Comparison of ENCODE assay signal across 18 cellular contexts in the genomic region with DNA sequence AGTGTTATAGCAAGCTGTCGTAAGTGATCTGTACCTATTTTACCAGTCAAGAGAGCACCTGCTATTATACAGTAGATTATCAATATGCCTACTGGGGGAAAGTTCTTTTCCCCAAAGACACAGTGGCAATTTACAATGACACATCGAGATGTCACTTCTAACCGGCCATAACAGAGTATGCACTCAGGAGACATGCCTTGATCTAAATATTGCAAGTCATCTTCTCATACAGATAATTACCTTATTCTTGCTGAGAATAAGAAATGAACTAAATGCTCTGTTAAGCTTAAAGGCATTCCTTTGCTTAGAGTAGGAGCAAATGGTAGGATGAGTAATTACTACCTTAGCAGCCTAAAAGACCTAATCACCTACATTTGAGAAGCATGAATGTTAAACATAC.
A peak's percentile ranks its signal among the peaks of the same experiment; 100 is the strongest.
DNase-seq lines count a peak whose midpoint lies in the region; ATAC-seq, FAIRE-seq and TF ChIP-seq lines count a peak whose summit lies in the region.
"Had no signal": no experiment of that assay in that cellular context is flagged by ENCODE, and none has a peak within 500 bp of the region (broad histone marks: within the 10 kb centered on the region; RNA-seq: fewer than 3 reads in every experiment).

No MANE protein-coding gene starts in this region.

- TF ChIP-seq EP300 in K562 (IDR thresholded peaks at IDR 0.05; ENCODE audit: low read length) = no peak

- H3K9me1 ChIP-seq in K562 (ENCODE audit: control insufficient read depth, insufficient read depth, low read length) = no peaks in the 10 kb centered on the region

- H3K4me1 Mint-ChIP-seq in activated T-cell treated with anti-CD3 and anti-CD28 coated beads, Interleukin-2, amount 50 U/mL, for 72 hours (ENCODE audit: low read depth) = no peaks in the 10 kb centered on the region
- H3K4me1 Mint-ChIP-seq in activated T-cell treated with anti-CD3 and anti-CD28 coated beads, Interleukin-2, amount 50 U/mL, for 24 hours (ENCODE audit: low read depth) = no peaks in the 10 kb centered on the region
- H3K4me1 Mint-ChIP-seq in osteocyte (ENCODE audit: unreplicated experiment) = peaks cover 2% of the 10 kb centered on the region

- FAIRE-seq in H54 (lab: Jason Lieb, UNC) (peak; percentile 57), K562 (lab: Jason Lieb, UNC) (no peak)
- FAIRE-seq: GM12891, GM18507 had no signal

- H3K36me3 ChIP-seq in K562 (ENCODE audit: control insufficient read depth, insufficient read depth, low read length) = peaks cover 64% of the 10 kb centered on the region

- in situ Hi-C loops in K562 (cut with MboI) = no loop called here

- BruUV-seq in K562 (replicated peaks; lab: Mats Ljungman, UMichigan) = no TSS peak

- no peaks in the 10 kb centered on the region for H3K9me3 ChIP-seq in K562 (replicated peaks; ENCODE audit: control insufficient read depth, insufficient read depth, low read depth, low read length)

- no peaks in the 10 kb centered on the region for H3K27me3 Mint-ChIP-seq in activated T-cell treated with anti-CD3 and anti-CD28 coated beads, Interleukin-2, amount 50 U/mL, for 72 hours (ENCODE audit: low read depth)
- H3K27me3 Mint-ChIP-seq in activated T-cell treated with anti-CD3 and anti-CD28 coated beads, Interleukin-2, amount 50 U/mL, for 24 hours = no peaks in the 10 kb centered on the region
- H3K27me3 Mint-ChIP-seq in osteocyte (ENCODE audit: unreplicated experiment) = no peaks in the 10 kb centered on the region

- CTCF ChIA-PET in K562 (lab: Yijun Ruan, JAX; ENCODE audit: low intra/inter-chr PET ratio) = no interaction called here

- H3K4me2 ChIP-seq in K562 (ENCODE audit: insufficient read depth, low read length) = no peak overlapping the region; the same call in 1 of the 2 replicates

- no peak overlapping the region for H3K9ac ChIP-seq in K562 (ENCODE audit: insufficient read depth in 1 of 2, low read depth in 2 of 2, low read length in 2 of 2)

- H3K27me3 ChIP-seq in K562 (ENCODE audit: control insufficient read depth in 2 of 2, insufficient read depth in 2 of 2, low read length in 2 of 2) = no peaks in the 10 kb centered on the region

- intact Hi-C loops in K562 (cut with micrococcal nuclease) = no loop called here

- DNase-seq in activated T-cell treated with anti-CD3 and anti-CD28 coated beads, Interleukin-2, amount 50 U/mL, for 72 hours = no peak
- DNase-seq in activated T-cell treated with anti-CD3 and anti-CD28 coated beads, Interleukin-2, amount 50 U/mL, for 24 hours = no peak
- DNase-seq in H54 (ENCODE audit: insufficient read length, low spot score) (no peak), K562 (ENCODE audit: extremely low read depth in 1 of 4, low spot score in 3 of 4) (peak in 2 of 4 experiments; percentile 9 to 16), osteocyte (ENCODE audit: extremely low spot score, unreplicated experiment) (no peak), coronary artery (ENCODE audit: low spot score) (no peak), NCI-H1092 (lab: John Stamatoyannopoulos, UW) (no peak)
- DNase-seq in activated CD4-positive, alpha-beta T cell treated with anti-CD3 and anti-CD28 coated beads for 1 hour = no peak
- DNase-seq: GDM1, GOT3, NCI-H1105, NCI-H1694, NCI-H524 had no signal

- WGBS in K562 (ENCODE audit: insufficient coverage, low coverage, missing lambda C conversion rate) = 46% methylated on average over 3 of the region's 3 CpGs

- H3K27ac ChIP-seq in K562 (ENCODE audit: extremely low read depth, low read depth, low read length) = peak overlapping the region; percentile 42; the same call in 2 of the 3 replicates
- no peak overlapping the region for H3K27ac ChIP-seq in coronary artery
- H3K27ac ChIP-seq: 22Rv1 had no signal

- H3K4me3 Mint-ChIP-seq in activated T-cell treated with anti-CD3 and anti-CD28 coated beads, Interleukin-2, amount 50 U/mL, for 72 hours = no peak overlapping the region
- H3K4me3 Mint-ChIP-seq in activated T-cell treated with anti-CD3 and anti-CD28 coated beads, Interleukin-2, amount 50 U/mL, for 24 hours = no peak overlapping the region
- H3K4me3 Mint-ChIP-seq in osteocyte (ENCODE audit: unreplicated experiment) = no peak overlapping the region

- TF ChIP-seq CTCF in K562 (IDR thresholded peaks at IDR 0.05 in 2 of 3, conservative IDR thresholded peaks at IDR 0.05 in 1 of 3; ENCODE audit: insufficient read depth in 2 of 3, low read depth in 1 of 3, low read length in 3 of 3) (no peak), osteocyte (IDR thresholded peaks at IDR 0.05) (no peak), coronary artery (IDR thresholded peaks at IDR 0.05) (no peak)

- no peak overlapping the region for H2AFZ ChIP-seq in K562 (ENCODE audit: low read depth, low read length)

- TF ChIP-seq POLR2A in H54 (IDR thresholded peaks at IDR 0.05; ENCODE audit: low read depth, low read length) = no peak
- TF ChIP-seq POLR2A in K562 (conservative IDR thresholded peaks at IDR 0.05) = no peak

- H3K36me3 Mint-ChIP-seq in activated T-cell treated with anti-CD3 and anti-CD28 coated beads, Interleukin-2, amount 50 U/mL, for 72 hours (ENCODE audit: insufficient read depth in 2 of 2) = peaks cover 0 to 10% of the 10 kb centered on the region in 2 donors
- H3K36me3 Mint-ChIP-seq in activated T-cell treated with anti-CD3 and anti-CD28 coated beads, Interleukin-2, amount 50 U/mL, for 24 hours (ENCODE audit: low read depth) = peaks cover 76% of the 10 kb centered on the region
- peaks cover 24% of the 10 kb centered on the region for H3K36me3 Mint-ChIP-seq in osteocyte (ENCODE audit: unreplicated experiment)

- no peaks in the 10 kb centered on the region for H4K20me1 ChIP-seq in K562 (replicated peaks; ENCODE audit: control insufficient read depth, insufficient read depth, low read length)

- POLR2A ChIA-PET in K562 (lab: Yijun Ruan, JAX) = interaction anchor here (1.2 kb wide), 1 partner anchor 28 kb away, joined by 3 read pairs; no protein-coding TSS in a partner anchor

- H3K4me3 ChIP-seq in K562 = no peak overlapping the region
- no peak overlapping the region for H3K4me3 ChIP-seq in coronary artery

- peak overlapping the region; percentile 78 for H3K27ac Mint-ChIP-seq in activated T-cell treated with anti-CD3 and anti-CD28 coated beads, Interleukin-2, amount 50 U/mL, for 72 hours
- H3K27ac Mint-ChIP-seq in activated T-cell treated with anti-CD3 and anti-CD28 coated beads, Interleukin-2, amount 50 U/mL, for 24 hours = no peak overlapping the region
- H3K27ac Mint-ChIP-seq in osteocyte (ENCODE audit: unreplicated experiment) = peak overlapping the region; percentile 43

- no peaks in the 10 kb centered on the region for H3K79me2 ChIP-seq in K562 (ENCODE audit: control insufficient read depth, insufficient read depth, low read length)

- TF ChIP-seq RAD21 in K562 (CRISPR knock-in tag; conservative IDR thresholded peaks at IDR 0.05 in 1 of 2, IDR thresholded peaks at IDR 0.05 in 1 of 2) = no peak

- ATAC-seq in activated T-cell treated with anti-CD3 and anti-CD28 coated beads, Interleukin-2, amount 50 U/mL, for 72 hours (replicated peaks in 1 of 2) = no peak
- ATAC-seq in K562 = peak; percentile 83
- ATAC-seq: Panc1, Right ventricle myocardium inferior had no signal

- no peaks in the 10 kb centered on the region for H3K9me3 Mint-ChIP-seq in activated T-cell treated with anti-CD3 and anti-CD28 coated beads, Interleukin-2, amount 50 U/mL, for 72 hours
- H3K9me3 Mint-ChIP-seq in activated T-cell treated with anti-CD3 and anti-CD28 coated beads, Interleukin-2, amount 50 U/mL, for 24 hours = no peaks in the 10 kb centered on the region
- no peaks in the 10 kb centered on the region for H3K9me3 Mint-ChIP-seq in osteocyte (ENCODE audit: unreplicated experiment)

- H3K4me1 ChIP-seq in K562 (replicated peaks in 1 of 2; ENCODE audit: control insufficient read depth in 2 of 2, insufficient read depth in 2 of 2, low read length in 2 of 2) = peaks cover 0 to 8% of the 10 kb centered on the region in 2 experiments; a peak in 2 of 5 replicates

TF ChIP-seq in K562, 482 proteins besides CTCF, POLR2A, EP300 and RAD21 (continues in another document):
- peak; percentile 31; the same call in 1 of the 2 replicates for TF ChIP-seq ARID1B (IDR thresholded peaks at IDR 0.05)
- peak; percentile 25; the same call in 1 of the 2 replicates for TF ChIP-seq SMARCA4 (IDR thresholded peaks at IDR 0.05)
- TF ChIP-seq MAFK (IDR thresholded peaks at IDR 0.05; ENCODE audit: low read length) = peak; percentile 75
- peak; percentile 84 for TF ChIP-seq NFE2L1 (tag; IDR thresholded peaks at IDR 0.05; ENCODE audit: borderline replicate concordance, low read depth)
- TF ChIP-seq, protein P1, sequence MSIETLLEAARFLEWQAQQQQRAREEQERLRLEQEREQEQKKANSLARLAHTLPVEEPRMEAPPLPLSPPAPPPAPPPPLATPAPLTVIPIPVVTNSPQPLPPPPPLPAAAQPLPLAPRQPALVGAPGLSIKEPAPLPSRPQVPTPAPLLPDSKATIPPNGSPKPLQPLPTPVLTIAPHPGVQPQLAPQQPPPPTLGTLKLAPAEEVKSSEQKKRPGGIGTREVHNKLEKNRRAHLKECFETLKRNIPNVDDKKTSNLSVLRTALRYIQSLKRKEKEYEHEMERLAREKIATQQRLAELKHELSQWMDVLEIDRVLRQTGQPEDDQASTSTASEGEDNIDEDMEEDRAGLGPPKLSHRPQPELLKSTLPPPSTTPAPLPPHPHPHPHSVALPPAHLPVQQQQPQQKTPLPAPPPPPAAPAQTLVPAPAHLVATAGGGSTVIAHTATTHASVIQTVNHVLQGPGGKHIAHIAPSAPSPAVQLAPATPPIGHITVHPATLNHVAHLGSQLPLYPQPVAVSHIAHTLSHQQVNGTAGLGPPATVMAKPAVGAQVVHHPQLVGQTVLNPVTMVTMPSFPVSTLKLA (conservative IDR thresholded peaks at IDR 0.05) = peak in 1 of 2 experiments; percentile 24; a peak in 1 of 4 replicates
- no peak for TF ChIP-seq BACH1 (tag; IDR thresholded peaks at IDR 0.05)
- peak; percentile 81; the same call in 1 of the 2 replicates for TF ChIP-seq MAFF (IDR thresholded peaks at IDR 0.05; ENCODE audit: low read length)
- TF ChIP-seq SP2 (IDR thresholded peaks at IDR 0.05; ENCODE audit: extremely low read depth, low read depth, low read length, poor library complexity, severe bottlenecking) = no peak
- TF ChIP-seq XRCC4 (IDR thresholded peaks at IDR 0.05; ENCODE audit: extremely low read depth, insufficient read depth, insufficient read length) = no peak
- TF ChIP-seq, protein P2, sequence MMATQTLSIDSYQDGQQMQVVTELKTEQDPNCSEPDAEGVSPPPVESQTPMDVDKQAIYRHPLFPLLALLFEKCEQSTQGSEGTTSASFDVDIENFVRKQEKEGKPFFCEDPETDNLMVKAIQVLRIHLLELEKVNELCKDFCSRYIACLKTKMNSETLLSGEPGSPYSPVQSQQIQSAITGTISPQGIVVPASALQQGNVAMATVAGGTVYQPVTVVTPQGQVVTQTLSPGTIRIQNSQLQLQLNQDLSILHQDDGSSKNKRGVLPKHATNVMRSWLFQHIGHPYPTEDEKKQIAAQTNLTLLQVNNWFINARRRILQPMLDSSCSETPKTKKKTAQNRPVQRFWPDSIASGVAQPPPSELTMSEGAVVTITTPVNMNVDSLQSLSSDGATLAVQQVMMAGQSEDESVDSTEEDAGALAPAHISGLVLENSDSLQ (IDR thresholded peaks at IDR 0.05) = peak; percentile 38; the same call in 1 of the 2 replicates
- TF ChIP-seq MAFG (tag; conservative IDR thresholded peaks at IDR 0.05) = peak; percentile 97
- peak; percentile 83 for TF ChIP-seq NFE2 (IDR thresholded peaks at IDR 0.05; ENCODE audit: low read depth)
- TF ChIP-seq ZNF316 (IDR thresholded peaks at IDR 0.05) = peak; percentile 95
